ENCODE assay signal across 8 cellular contexts in genomic region chr7:17299477-17299991, GRCh38. TPM values are rescaled to one million over a fixed set of nuclear protein-coding genes. Genes with fewer than 3 reads are reported as not detected.
DNase-seq lines count a peak whose midpoint lies in the region; ATAC-seq and TF ChIP-seq lines count a peak whose summit lies in the region.

No MANE protein-coding gene starts in this region.

- TF ChIP-seq POLR2A in esophagus muscularis mucosa (IDR thresholded peaks at IDR 0.05; ENCODE audit: low read depth), result no peak

- H3K27me3 Mint-ChIP-seq in WTC11 (ENCODE audit: low read depth) (peaks cover 11% of the 10 kb centered on the region; the same call in 1 of the 2 replicates), nephron (ENCODE audit: low read depth) (peaks cover 32% of the 10 kb centered on the region)

- DNase-seq in WTC11 (ENCODE audit: low spot score), result no peak
- peak; percentile 92 for DNase-seq in esophagus muscularis mucosa (ENCODE audit: extremely low spot score)
- no peak for DNase-seq in ecto neural progenitor cell (ENCODE audit: low spot score)

- peak overlapping the region in 7 of 11 experiments; percentile 7 to 81 (median 65); a peak in 10 of 22 replicates for H3K9ac ChIP-seq in BLaER1 treated with 17β-estradiol and CSF1 and Interleukin-3, amounts not matched to agents 10 nM and 100 nM
- peak overlapping the region; percentile 71 for H3K9ac ChIP-seq in HUES64 (ENCODE audit: low read depth, low read length)

- peak overlapping the region; percentile 93 to 100 (median 98) for H3K4me2 ChIP-seq in BLaER1 treated with 17β-estradiol and CSF1 and Interleukin-3, amounts not matched to agents 10 nM and 100 nM

- TF ChIP-seq CTCF in WTC11 (IDR thresholded peaks at IDR 0.05) (no peak), esophagus muscularis mucosa (IDR thresholded peaks at IDR 0.05) (no peak), nephron (IDR thresholded peaks at IDR 0.05; ENCODE audit: unreplicated experiment in 3 of 3) (no peak)

- TF ChIP-seq EP300 in esophagus muscularis mucosa (IDR thresholded peaks at IDR 0.05), result no peak

- WGBS in HUES64, result 2% methylated on average over 13 of the region's 13 CpGs
- WGBS in esophagus muscularis mucosa, result 16% methylated on average over 13 of the region's 13 CpGs

- peak overlapping the region in 3 of 11 experiments; percentile 57 to 73 (median 70); a peak in 6 of 22 replicates for H3K27ac ChIP-seq in BLaER1 treated with 17β-estradiol and CSF1 and Interleukin-3, amounts not matched to agents 10 nM and 100 nM
- H3K27ac ChIP-seq in HUES64 (ENCODE audit: low read depth, low read length) (no peak overlapping the region), esophagus muscularis mucosa (replicated peaks in 1 of 4) (peak overlapping the region; percentile 92 to 97 (median 94))

- H3K4me3 Mint-ChIP-seq in WTC11, result peak overlapping the region; percentile 91
- H3K4me3 Mint-ChIP-seq in nephron, result peak overlapping the region; percentile 84 to 92 (median 91)

- ATAC-seq in GM19372 (IDR thresholded peaks at IDR 0.05; ENCODE audit: low read depth, unreplicated experiment) (peak; percentile 11), WTC11 (no peak), GM19463 (IDR thresholded peaks at IDR 0.05; ENCODE audit: unreplicated experiment) (no peak)

- peak overlapping the region; percentile 52 to 85 (median 64) for H3K4me3 ChIP-seq in BLaER1 treated with 17β-estradiol and CSF1 and Interleukin-3, amounts not matched to agents 10 nM and 100 nM
- peak overlapping the region; percentile 59 for H3K4me3 ChIP-seq in HUES64 (ENCODE audit: low read length)
- peak overlapping the region; percentile 90 to 98 (median 93) for H3K4me3 ChIP-seq in esophagus muscularis mucosa

- H3K9me3 Mint-ChIP-seq in WTC11, result peaks cover 11% of the 10 kb centered on the region
- H3K9me3 Mint-ChIP-seq in nephron, result peaks cover 2% of the 10 kb centered on the region

- H4K20me1 ChIP-seq in BLaER1 treated with 17β-estradiol and CSF1 and Interleukin-3, amounts not matched to agents 10 nM and 100 nM, result peaks cover 0 to 5% (median 0%) of the 10 kb centered on the region in 11 experiments; a peak in 1 of 22 replicates

- peaks cover 37 to 54% (median 46%) of the 10 kb centered on the region in 11 experiments for H3K27me3 ChIP-seq in BLaER1 treated with 17β-estradiol and CSF1 and Interleukin-3, amounts not matched to agents 10 nM and 100 nM
- peaks cover 38% of the 10 kb centered on the region for H3K27me3 ChIP-seq in HUES64 (ENCODE audit: insufficient read depth, low read length)
- peaks cover 0 to 4% (median 0%) of the 10 kb centered on the region in 4 donors for H3K27me3 ChIP-seq in esophagus muscularis mucosa

- H3K36me3 Mint-ChIP-seq in WTC11, result peaks cover 3% of the 10 kb centered on the region
- no peaks in the 10 kb centered on the region for H3K36me3 Mint-ChIP-seq in nephron (ENCODE audit: low read depth)

- intact Hi-C loops in esophagus muscularis mucosa (cut with DNase I), result loop anchor here (5.0 kb wide), 1 partner anchor 317 kb away; no protein-coding TSS in a partner anchor

- peaks cover 0 to 15% (median 6%) of the 10 kb centered on the region in 11 experiments; a peak in 12 of 22 replicates for H3K9me3 ChIP-seq in BLaER1 treated with 17β-estradiol and CSF1 and Interleukin-3, amounts not matched to agents 10 nM and 100 nM (replicated peaks in 1 of 11)
- H3K9me3 ChIP-seq in HUES64 (ENCODE audit: insufficient read depth, low read depth, low read length) (peaks cover 3% of the 10 kb centered on the region; the same call in 1 of the 2 replicates), esophagus muscularis mucosa (no peaks in the 10 kb centered on the region)

- POLR2A ChIA-PET in WTC11 (lab: Charles Lee), result no interaction called here

- no peaks in the 10 kb centered on the region for H3K36me3 ChIP-seq in BLaER1 treated with 17β-estradiol and CSF1 and Interleukin-3, amounts not matched to agents 10 nM and 100 nM
- H3K36me3 ChIP-seq in HUES64 (ENCODE audit: insufficient read depth, low read length), result no peaks in the 10 kb centered on the region
- H3K36me3 ChIP-seq in esophagus muscularis mucosa, result no peaks in the 10 kb centered on the region

- CTCF ChIA-PET in WTC11 (lab: Charles Lee), result no interaction called here

- H3K4me1 Mint-ChIP-seq in WTC11 (peaks cover 30% of the 10 kb centered on the region), nephron (peaks cover 12% of the 10 kb centered on the region)

- H3K4me1 ChIP-seq in BLaER1 treated with 17β-estradiol and CSF1 and Interleukin-3, amounts not matched to agents 10 nM and 100 nM, result peaks cover 9 to 31% (median 18%) of the 10 kb centered on the region in 10 experiments
- H3K4me1 ChIP-seq in HUES64 (ENCODE audit: insufficient read depth, low read length) (peaks cover 29% of the 10 kb centered on the region), esophagus muscularis mucosa (peaks cover 12 to 39% (median 28%) of the 10 kb centered on the region in 4 donors)

- H3K27ac Mint-ChIP-seq in WTC11, result peak overlapping the region; percentile 76
- H3K27ac Mint-ChIP-seq in nephron, result peak overlapping the region; percentile 17 to 58 (median 46)

TF ChIP-seq in WTC11, 78 proteins besides CTCF, POLR2A, EP300 and RAD21:
- no peak for TF ChIP-seq ESRRA (CRISPR knock-in tag; IDR thresholded peaks at IDR 0.05; ENCODE audit: borderline replicate concordance)
- TF ChIP-seq SP1 (CRISPR knock-in tag; conservative IDR thresholded peaks at IDR 0.05), result no peak
- no peak for TF ChIP-seq RORB (CRISPR knock-in tag; IDR thresholded peaks at IDR 0.05)
- TF ChIP-seq FOXJ3 (CRISPR knock-in tag; IDR thresholded peaks at IDR 0.05; ENCODE audit: borderline replicate concordance), result no peak

RNA-seq across cellular contexts. Expression of gene AHR, which starts 1.1 kb away (rescaled TPM):
- polyA plus RNA-seq in HUES64 (2013, experiment 1 of 2), result 3.0 TPM
- 3.0 TPM for polyA plus RNA-seq in HUES64 (2013, experiment 2 of 2)
- total RNA-seq in WTC11 (2021) (5.8 to 9.8 TPM (median 7.1 TPM) in 3 replicates), esophagus muscularis mucosa (100 to 1,000 TPM in 1 of 4 donors, 10 to 100 TPM in 3; 67.3 to 111 (median 77.8) TPM)
